ENCODE assay signal across 19 cellular contexts in the genomic region with DNA sequence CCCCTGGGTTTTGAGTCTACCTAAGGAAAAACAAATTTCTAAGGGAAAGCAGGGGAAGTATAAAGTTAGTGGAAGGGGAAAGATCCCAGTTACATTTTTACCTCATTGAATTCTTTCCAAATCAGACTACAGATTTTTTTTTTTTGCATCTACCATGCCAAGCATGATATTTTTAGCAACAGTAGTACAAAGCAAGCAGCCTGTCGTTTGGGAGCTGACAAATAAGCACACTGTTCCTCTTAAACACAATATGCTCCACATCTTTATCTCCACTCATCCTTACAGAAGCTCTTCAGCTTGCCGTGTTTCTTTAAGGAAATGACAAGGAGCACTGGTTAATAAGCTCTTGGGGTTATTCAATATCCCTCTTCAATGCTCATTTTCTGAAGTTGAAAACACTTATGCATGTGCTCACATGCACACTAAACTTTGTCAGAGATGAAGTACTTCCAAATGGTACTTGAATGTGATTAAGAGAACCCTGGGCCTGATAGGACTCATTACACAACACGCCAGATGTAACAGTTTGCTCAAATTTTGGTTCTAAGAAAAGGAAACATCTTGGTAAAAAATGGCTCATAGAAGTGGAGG. TPM values are rescaled to one million over a fixed set of nuclear protein-coding genes. Genes with fewer than 3 reads are reported as not detected.
A peak's percentile ranks its signal among the peaks of the same experiment; 100 is the strongest.
DNase-seq lines count a peak whose midpoint lies in the region; ATAC-seq and TF ChIP-seq lines count a peak whose summit lies in the region.
"Had no signal": no experiment of that assay in that cellular context is flagged by ENCODE, and none has a peak within 500 bp of the region (broad histone marks: within the 10 kb centered on the region; RNA-seq: fewer than 3 reads in every experiment).

No MANE protein-coding gene starts in this region.

- H3K4me1 ChIP-seq in smooth muscle cell (ENCODE audit: low read depth), result peaks cover 31% of the 10 kb centered on the region

- H2AFZ ChIP-seq in smooth muscle cell (ENCODE audit: low read depth), result no peak overlapping the region

- H3K36me3 ChIP-seq in smooth muscle cell (ENCODE audit: low read depth), result no peaks in the 10 kb centered on the region

- no peaks in the 10 kb centered on the region for H3F3A ChIP-seq in smooth muscle cell (ENCODE audit: low read depth)

- intact Hi-C loops in left ventricle myocardium superior (cut with micrococcal nuclease), result no loop called here

- peak; percentile 72 for ATAC-seq in left ventricle myocardium superior
- ATAC-seq: activated CD4-positive, alpha-beta T cell treated with anti-CD3 and anti-CD28 coated beads for 36 hours; effector memory CD8-positive, alpha-beta T cell had no signal

- H3K79me2 ChIP-seq in smooth muscle cell (ENCODE audit: low read depth), result no peaks in the 10 kb centered on the region

- no peaks in the 10 kb centered on the region for H3K27me3 ChIP-seq in smooth muscle cell (ENCODE audit: low read depth)

- H3K27ac ChIP-seq in smooth muscle cell (ENCODE audit: low read depth), result no peak overlapping the region

- H3K9me3 ChIP-seq in smooth muscle cell (replicated peaks; ENCODE audit: low read depth), result no peaks in the 10 kb centered on the region

- TF ChIP-seq CTCF in AG10803 (conservative IDR thresholded peaks at IDR 0.05; ENCODE audit: low read length) (no peak), smooth muscle cell (IDR thresholded peaks at IDR 0.05; ENCODE audit: borderline replicate concordance, insufficient read depth, poor library complexity, severe bottlenecking) (no peak)

- 73% methylated on average over 3 of the region's 3 CpGs for WGBS in smooth muscle cell (ENCODE audit: low lambda C conversion rate)

- H3K9ac ChIP-seq in smooth muscle cell (ENCODE audit: low read depth), result no peak overlapping the region

- peak; percentile 16 for DNase-seq in AG10803 (ENCODE audit: low read depth)
- peak; percentile 62 for DNase-seq in NCI-H1436 (lab: John Stamatoyannopoulos, UW)
- peak; percentile 91 for DNase-seq in NCI-H446 treated with DMSO at 0.1 percent for 48 hours (lab: John Stamatoyannopoulos, UW)
- no peak for DNase-seq in left ventricle myocardium superior
- DNase-seq in NCI-H2081 (lab: John Stamatoyannopoulos, UW), result no peak
- DNase-seq in smooth muscle cell (lab: John Stamatoyannopoulos, UW; ENCODE audit: unreplicated experiment), result no peak
- DNase-seq in stimulated activated CD4-positive, alpha-beta T cell treated with anti-CD3 and anti-CD28 coated beads, Interleukin-15, amount 100 ng/mL, for 24 hours, result no peak
- no peak for DNase-seq in activated CD8-positive, alpha-beta memory T cell treated with anti-CD3 and anti-CD28 coated beads, Interleukin-2, amount 50 U/mL, for 4 hours
- DNase-seq: activated CD4-positive, alpha-beta T cell treated with anti-CD3 and anti-CD28 coated beads for 36 hours; activated gamma-delta T cell; CD4-positive, alpha-beta memory T cell; effector memory CD8-positive, alpha-beta T cell; EL; GOT3; midbrain; NCI-H2029 treated with DMSO at 0.1 percent for 48 hours; RPMI8226 had no signal

- H3K4me2 ChIP-seq in smooth muscle cell, result no peak overlapping the region

- H3K4me3 ChIP-seq in AG10803 (ENCODE audit: low read length) (no peak overlapping the region), smooth muscle cell (no peak overlapping the region)

- H4K20me1 ChIP-seq in smooth muscle cell (ENCODE audit: low read depth), result no peaks in the 10 kb centered on the region

RNA-seq across cellular contexts. Expression of a gene that starts 53.8 kb away (rescaled TPM):
- total RNA-seq in left ventricle myocardium superior (not detected), smooth muscle cell (not detected in 2 replicates)
- polyA plus RNA-seq in smooth muscle cell, result 0.31 TPM in 1 of 2 replicates, not detected in the other
- total RNA-seq: CD4-positive, alpha-beta memory T cell; urinary bladder had no signal
- polyA plus RNA-seq: AG04450, urinary bladder had no signal

Comparison
In these comparisons a context has a peak if more than half of its experiments do, and no peak if none do; other contexts are left out.
1. DNase-seq: peak in AG10803 (single experiment), NCI-H1436 (single experiment) and NCI-H446 treated with DMSO at 0.1 percent for 48 hours (single experiment); none in left ventricle myocardium superior (single experiment), NCI-H2081 (0 of 2), smooth muscle cell (single experiment), stimulated activated CD4-positive, alpha-beta T cell treated with anti-CD3 and anti-CD28 coated beads, Interleukin-15, amount 100 ng/mL, for 24 hours (single experiment) and activated CD8-positive, alpha-beta memory T cell treated with anti-CD3 and anti-CD28 coated beads, Interleukin-2, amount 50 U/mL, for 4 hours (single experiment).